ENCODE assay signal across 8 cellular contexts in the genomic region with DNA sequence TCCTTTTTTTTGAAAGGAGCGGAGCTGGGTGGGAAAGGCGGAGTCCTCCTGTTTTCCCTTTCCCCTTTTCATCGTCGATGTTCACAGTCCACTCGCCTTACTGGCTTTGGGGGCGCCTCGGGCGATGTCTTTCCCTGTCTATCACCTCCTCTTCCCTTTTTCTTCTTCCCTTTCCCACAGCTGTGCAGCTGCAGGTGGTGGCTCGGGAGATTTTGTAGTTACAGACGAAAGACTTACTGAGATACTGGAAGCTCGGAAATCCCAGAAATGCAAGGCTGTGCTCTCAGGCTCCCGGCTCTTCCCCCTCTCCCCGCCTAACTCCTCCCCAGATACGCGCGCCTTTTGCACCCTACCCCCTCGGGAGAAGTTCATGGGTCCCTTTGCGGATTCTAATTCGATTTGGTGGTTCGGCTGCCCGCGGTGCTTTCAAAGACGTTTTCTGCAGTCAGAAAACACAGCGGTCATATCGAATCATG. TPM values are rescaled to one million over a fixed set of nuclear protein-coding genes. Genes with fewer than 3 reads are reported as not detected.
DNase-seq lines count a peak whose midpoint lies in the region; ATAC-seq and TF ChIP-seq lines count a peak whose summit lies in the region.

No MANE protein-coding gene starts in this region.

- peak overlapping the region; percentile 88 for H3K4me3 Mint-ChIP-seq in activated T-cell treated with anti-CD3 and anti-CD28 coated beads, Interleukin-2, amount 50 U/mL, for 4 hours

- peaks cover 95% of the 10 kb centered on the region for H3K79me2 ChIP-seq in osteoblast (ENCODE audit: insufficient read depth, low read length)

- H3K4me1 ChIP-seq in osteoblast (ENCODE audit: insufficient read depth, low read length) = peaks cover 56% of the 10 kb centered on the region

- H2AFZ ChIP-seq in osteoblast (ENCODE audit: low read length) = no peak overlapping the region

- H3K4me1 Mint-ChIP-seq in activated T-cell treated with anti-CD3 and anti-CD28 coated beads, Interleukin-2, amount 50 U/mL, for 4 hours (ENCODE audit: low read depth) = peaks cover 24% of the 10 kb centered on the region

- H3K36me3 Mint-ChIP-seq in activated T-cell treated with anti-CD3 and anti-CD28 coated beads, Interleukin-2, amount 50 U/mL, for 4 hours (ENCODE audit: insufficient read depth) = peaks cover 1% of the 10 kb centered on the region

- H3K4me2 ChIP-seq in osteoblast (ENCODE audit: insufficient read depth, low read length) = peak overlapping the region; percentile 96

- DNase-seq in NCI-H1436 (lab: John Stamatoyannopoulos, UW) = peak; percentile 61
- DNase-seq in NCI-H1436 treated with DMSO at 0.1 percent for 48 hours (lab: John Stamatoyannopoulos, UW) = no peak
- peak; percentile 60 to 73 for DNase-seq in Kasumi-1 (lab: John Stamatoyannopoulos, UW)
- no peak for DNase-seq in activated T-cell treated with anti-CD3 and anti-CD28 coated beads, Interleukin-2, amount 50 U/mL, for 4 hours
- DNase-seq in germinal center (ENCODE audit: low spot score) = peak; percentile 39
- peak; percentile 84 for DNase-seq in osteoblast (ENCODE audit: insufficient read length, low spot score, missing footprints)

- TF ChIP-seq CTCF in osteoblast (IDR thresholded peaks at IDR 0.05; ENCODE audit: extremely low read depth, low read depth, low read length) = no peak

- peaks cover 15% of the 10 kb centered on the region for H3K36me3 ChIP-seq in osteoblast (ENCODE audit: insufficient read depth, low read length)

- H3K27me3 Mint-ChIP-seq in activated T-cell treated with anti-CD3 and anti-CD28 coated beads, Interleukin-2, amount 50 U/mL, for 4 hours (ENCODE audit: low read depth) = peaks cover 3% of the 10 kb centered on the region

- H3K9me3 Mint-ChIP-seq in activated T-cell treated with anti-CD3 and anti-CD28 coated beads, Interleukin-2, amount 50 U/mL, for 4 hours = no peaks in the 10 kb centered on the region

- H3K4me3 ChIP-seq in osteoblast (ENCODE audit: insufficient read depth, low read length) = peak overlapping the region; percentile 99

- H3K27me3 ChIP-seq in osteoblast (ENCODE audit: insufficient read depth, low read length) = no peaks in the 10 kb centered on the region

- no peak for ATAC-seq in activated T-cell treated with anti-CD3 and anti-CD28 coated beads, Interleukin-2, amount 50 U/mL, for 4 hours
- no peak for ATAC-seq in HG02981 (IDR thresholded peaks at IDR 0.05; ENCODE audit: unreplicated experiment)
- ATAC-seq in HG03460 (IDR thresholded peaks at IDR 0.05; ENCODE audit: unreplicated experiment) = no peak

- H3K9me3 ChIP-seq in osteoblast (ENCODE audit: low read depth, low read length) = no peaks in the 10 kb centered on the region

- peak overlapping the region; percentile 87 for H3K27ac ChIP-seq in osteoblast (ENCODE audit: low read depth, low read length)

- H4K20me1 ChIP-seq in osteoblast (ENCODE audit: insufficient read depth, low read length) = peaks cover 60% of the 10 kb centered on the region

RNA-seq across cellular contexts. Expression of a gene that starts 1.3 kb away (rescaled TPM):
- 10 to 100 TPM; 30.4 to 36.1 (median 34.9) TPM for total RNA-seq in activated T-cell treated with anti-CD3 and anti-CD28 coated beads, Interleukin-2, amount 50 U/mL, for 4 hours
- total RNA-seq in osteoblast = 456 and 473 TPM in 2 replicates

RNA-seq across cellular contexts. Expression of a gene that starts 52.9 kb away (rescaled TPM):
- under 1 TPM; 0.05 to 0.08 (median 0.05) TPM for total RNA-seq in activated T-cell treated with anti-CD3 and anti-CD28 coated beads, Interleukin-2, amount 50 U/mL, for 4 hours
- under 0.01 TPM in 2 replicates for total RNA-seq in osteoblast

Comparison
In these comparisons a context has a peak if more than half of its experiments do, and no peak if none do; other contexts are left out.
1. DNase-seq: peak in NCI-H1436 (single experiment), Kasumi-1 (2 of 2), germinal center (single experiment) and osteoblast (single experiment); none in NCI-H1436 treated with DMSO at 0.1 percent for 48 hours (single experiment) and activated T-cell treated with anti-CD3 and anti-CD28 coated beads, Interleukin-2, amount 50 U/mL, for 4 hours (single experiment).
2. RNA of a gene that starts 1.3 kb away (total RNA-seq): 456 to 473 TPM in osteoblast; 30.4 to 36.1 TPM in activated T-cell treated with anti-CD3 and anti-CD28 coated beads, Interleukin-2, amount 50 U/mL, for 4 hours; every median in the first group is over 10 times any median in the second.